1 cellular context compared by ENCODE assay signal in genomic region chr1:1943834-1944570, GRCh38.
TF ChIP-seq lines count a peak whose summit lies in the region.

No MANE protein-coding gene starts in this region.

TF ChIP-seq in HEK293, 187 proteins besides CTCF, POLR2A, EP300 and RAD21 (continued from another document and continues in another):
- no peak for TF ChIP-seq ZBTB11 (tag by site-specific recombination; conservative IDR thresholded peaks at IDR 0.05; ENCODE audit: low read depth)
- TF ChIP-seq ZSCAN30 (tag by site-specific recombination; IDR thresholded peaks at IDR 0.05) = no peak; the same call in 1 of the 2 replicates
- TF ChIP-seq ZNF146 (tag by site-specific recombination; IDR thresholded peaks at IDR 0.05) = no peak
- TF ChIP-seq, protein P1, sequence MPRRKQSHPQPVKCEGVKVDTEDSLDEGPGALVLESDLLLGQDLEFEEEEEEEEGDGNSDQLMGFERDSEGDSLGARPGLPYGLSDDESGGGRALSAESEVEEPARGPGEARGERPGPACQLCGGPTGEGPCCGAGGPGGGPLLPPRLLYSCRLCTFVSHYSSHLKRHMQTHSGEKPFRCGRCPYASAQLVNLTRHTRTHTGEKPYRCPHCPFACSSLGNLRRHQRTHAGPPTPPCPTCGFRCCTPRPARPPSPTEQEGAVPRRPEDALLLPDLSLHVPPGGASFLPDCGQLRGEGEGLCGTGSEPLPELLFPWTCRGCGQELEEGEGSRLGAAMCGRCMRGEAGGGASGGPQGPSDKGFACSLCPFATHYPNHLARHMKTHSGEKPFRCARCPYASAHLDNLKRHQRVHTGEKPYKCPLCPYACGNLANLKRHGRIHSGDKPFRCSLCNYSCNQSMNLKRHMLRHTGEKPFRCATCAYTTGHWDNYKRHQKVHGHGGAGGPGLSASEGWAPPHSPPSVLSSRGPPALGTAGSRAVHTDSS (tag by site-specific recombination; IDR thresholded peaks at IDR 0.05) = no peak
- no peak for TF ChIP-seq ZNF664 (tag by site-specific recombination; IDR thresholded peaks at IDR 0.05)
- peak; percentile 52; the same call in 1 of the 2 replicates for TF ChIP-seq YY1 (tag by site-specific recombination; IDR thresholded peaks at IDR 0.05)
- TF ChIP-seq PATZ1 (tag by site-specific recombination; IDR thresholded peaks at IDR 0.05) = no peak
- TF ChIP-seq HOXC10 (CRISPR knock-in tag; IDR thresholded peaks at IDR 0.05) = no peak
- peak; percentile 51; the same call in 1 of the 2 replicates for TF ChIP-seq ZNF692 (tag by site-specific recombination; IDR thresholded peaks at IDR 0.05)
- TF ChIP-seq ZNF202 (tag by site-specific recombination; IDR thresholded peaks at IDR 0.05; ENCODE audit: borderline replicate concordance) = no peak
- no peak for TF ChIP-seq ATF2 (tag by site-specific recombination; IDR thresholded peaks at IDR 0.05; ENCODE audit: low read depth)
- TF ChIP-seq ZNF2 (tag by site-specific recombination; IDR thresholded peaks at IDR 0.05) = peak; percentile 98
- peak; percentile 96 for TF ChIP-seq REST (tag by site-specific recombination; IDR thresholded peaks at IDR 0.05)
- no peak for TF ChIP-seq ZBTB48 (tag by site-specific recombination; IDR thresholded peaks at IDR 0.05)
- no peak for TF ChIP-seq ZNF221 (tag by site-specific recombination; IDR thresholded peaks at IDR 0.05; ENCODE audit: borderline replicate concordance)
- no peak for TF ChIP-seq PRDM4 (tag by site-specific recombination; IDR thresholded peaks at IDR 0.05)
- no peak for TF ChIP-seq ZFP69B (tag by site-specific recombination; IDR thresholded peaks at IDR 0.05)
- no peak for TF ChIP-seq ZNF514 (tag by site-specific recombination; IDR thresholded peaks at IDR 0.05)
- TF ChIP-seq, protein P2, sequence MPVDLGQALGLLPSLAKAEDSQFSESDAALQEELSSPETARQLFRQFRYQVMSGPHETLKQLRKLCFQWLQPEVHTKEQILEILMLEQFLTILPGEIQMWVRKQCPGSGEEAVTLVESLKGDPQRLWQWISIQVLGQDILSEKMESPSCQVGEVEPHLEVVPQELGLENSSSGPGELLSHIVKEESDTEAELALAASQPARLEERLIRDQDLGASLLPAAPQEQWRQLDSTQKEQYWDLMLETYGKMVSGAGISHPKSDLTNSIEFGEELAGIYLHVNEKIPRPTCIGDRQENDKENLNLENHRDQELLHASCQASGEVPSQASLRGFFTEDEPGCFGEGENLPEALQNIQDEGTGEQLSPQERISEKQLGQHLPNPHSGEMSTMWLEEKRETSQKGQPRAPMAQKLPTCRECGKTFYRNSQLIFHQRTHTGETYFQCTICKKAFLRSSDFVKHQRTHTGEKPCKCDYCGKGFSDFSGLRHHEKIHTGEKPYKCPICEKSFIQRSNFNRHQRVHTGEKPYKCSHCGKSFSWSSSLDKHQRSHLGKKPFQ (tag by site-specific recombination; IDR thresholded peaks at IDR 0.05) = no peak
- TF ChIP-seq KLF8 (tag by site-specific recombination; IDR thresholded peaks at IDR 0.05) = peak; percentile 24; the same call in 1 of the 2 replicates
- TF ChIP-seq ZNF266 (tag by site-specific recombination; IDR thresholded peaks at IDR 0.05; ENCODE audit: low read depth) = no peak
- no peak for TF ChIP-seq BCL11B (tag by site-specific recombination; IDR thresholded peaks at IDR 0.05; ENCODE audit: low read depth)
- TF ChIP-seq TCF7L2 (IDR thresholded peaks at IDR 0.05; ENCODE audit: borderline replicate concordance, low read depth, low read length) = no peak
- TF ChIP-seq HOXD13 (CRISPR knock-in tag; IDR thresholded peaks at IDR 0.05; ENCODE audit: borderline replicate concordance) = no peak
- TF ChIP-seq ZNF585B (tag by site-specific recombination; IDR thresholded peaks at IDR 0.05) = no peak
- no peak for TF ChIP-seq ZNF701 (tag by site-specific recombination; IDR thresholded peaks at IDR 0.05)
- TF ChIP-seq ZNF140 (tag by site-specific recombination; IDR thresholded peaks at IDR 0.05) = no peak
- TF ChIP-seq ZNF555 (tag by site-specific recombination; conservative IDR thresholded peaks at IDR 0.05) = no peak
- TF ChIP-seq, protein P3, sequence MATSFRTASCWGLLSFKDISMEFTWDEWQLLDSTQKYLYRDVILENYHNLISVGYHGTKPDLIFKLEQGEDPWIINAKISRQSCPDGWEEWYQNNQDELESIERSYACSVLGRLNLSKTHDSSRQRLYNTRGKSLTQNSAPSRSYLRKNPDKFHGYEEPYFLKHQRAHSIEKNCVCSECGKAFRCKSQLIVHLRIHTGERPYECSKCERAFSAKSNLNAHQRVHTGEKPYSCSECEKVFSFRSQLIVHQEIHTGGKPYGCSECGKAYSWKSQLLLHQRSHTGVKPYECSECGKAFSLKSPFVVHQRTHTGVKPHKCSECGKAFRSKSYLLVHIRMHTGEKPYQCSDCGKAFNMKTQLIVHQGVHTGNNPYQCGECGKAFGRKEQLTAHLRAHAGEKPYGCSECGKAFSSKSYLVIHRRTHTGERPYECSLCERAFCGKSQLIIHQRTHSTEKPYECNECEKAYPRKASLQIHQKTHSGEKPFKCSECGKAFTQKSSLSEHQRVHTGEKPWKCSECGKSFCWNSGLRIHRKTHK (tag by site-specific recombination; IDR thresholded peaks at IDR 0.05) = no peak
- TF ChIP-seq EGR2 (tag by site-specific recombination; IDR thresholded peaks at IDR 0.05; ENCODE audit: low read depth) = peak; percentile 70; the same call in 1 of the 2 replicates
- TF ChIP-seq ZFHX2 (tag by site-specific recombination; conservative IDR thresholded peaks at IDR 0.05) = peak; percentile 82
- TF ChIP-seq ZEB2 (tag by site-specific recombination; IDR thresholded peaks at IDR 0.05) = no peak; the same call in none of the 2 replicates
- no peak for TF ChIP-seq ZNF324 (tag by site-specific recombination; IDR thresholded peaks at IDR 0.05)
- TF ChIP-seq SP7 (tag by site-specific recombination; IDR thresholded peaks at IDR 0.05) = peak; percentile 45
- TF ChIP-seq ZNF791 (tag by site-specific recombination; IDR thresholded peaks at IDR 0.05) = no peak
- TF ChIP-seq ZNF571 (tag by site-specific recombination; IDR thresholded peaks at IDR 0.05) = no peak
- no peak for TF ChIP-seq ZNF354C (tag by site-specific recombination; IDR thresholded peaks at IDR 0.05; ENCODE audit: borderline replicate concordance, low read depth)
- TF ChIP-seq ZNF350 (tag by site-specific recombination; IDR thresholded peaks at IDR 0.05) = no peak
- no peak for TF ChIP-seq ZBTB8A (tag by site-specific recombination; IDR thresholded peaks at IDR 0.05)
- TF ChIP-seq, protein P4, sequence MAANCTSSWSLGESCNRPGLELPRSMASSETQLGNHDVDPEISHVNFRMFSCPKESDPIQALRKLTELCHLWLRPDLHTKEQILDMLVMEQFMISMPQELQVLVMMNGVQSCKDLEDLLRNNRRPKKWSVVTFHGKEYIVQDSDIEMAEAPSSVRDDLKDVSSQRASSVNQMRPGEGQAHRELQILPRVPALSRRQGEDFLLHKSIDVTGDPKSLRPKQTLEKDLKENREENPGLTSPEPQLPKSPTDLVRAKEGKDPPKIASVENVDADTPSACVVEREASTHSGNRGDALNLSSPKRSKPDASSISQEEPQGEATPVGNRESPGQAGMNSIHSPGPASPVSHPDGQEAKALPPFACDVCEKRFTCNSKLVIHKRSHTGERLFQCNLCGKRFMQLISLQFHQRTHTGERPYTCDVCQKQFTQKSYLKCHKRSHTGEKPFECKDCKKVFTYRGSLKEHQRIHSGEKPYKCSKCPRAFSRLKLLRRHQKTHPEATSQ (tag by site-specific recombination; IDR thresholded peaks at IDR 0.05) = no peak
- no peak for TF ChIP-seq REPIN1 (tag by site-specific recombination; IDR thresholded peaks at IDR 0.05; ENCODE audit: low read depth)
